In the genomic region with DNA sequence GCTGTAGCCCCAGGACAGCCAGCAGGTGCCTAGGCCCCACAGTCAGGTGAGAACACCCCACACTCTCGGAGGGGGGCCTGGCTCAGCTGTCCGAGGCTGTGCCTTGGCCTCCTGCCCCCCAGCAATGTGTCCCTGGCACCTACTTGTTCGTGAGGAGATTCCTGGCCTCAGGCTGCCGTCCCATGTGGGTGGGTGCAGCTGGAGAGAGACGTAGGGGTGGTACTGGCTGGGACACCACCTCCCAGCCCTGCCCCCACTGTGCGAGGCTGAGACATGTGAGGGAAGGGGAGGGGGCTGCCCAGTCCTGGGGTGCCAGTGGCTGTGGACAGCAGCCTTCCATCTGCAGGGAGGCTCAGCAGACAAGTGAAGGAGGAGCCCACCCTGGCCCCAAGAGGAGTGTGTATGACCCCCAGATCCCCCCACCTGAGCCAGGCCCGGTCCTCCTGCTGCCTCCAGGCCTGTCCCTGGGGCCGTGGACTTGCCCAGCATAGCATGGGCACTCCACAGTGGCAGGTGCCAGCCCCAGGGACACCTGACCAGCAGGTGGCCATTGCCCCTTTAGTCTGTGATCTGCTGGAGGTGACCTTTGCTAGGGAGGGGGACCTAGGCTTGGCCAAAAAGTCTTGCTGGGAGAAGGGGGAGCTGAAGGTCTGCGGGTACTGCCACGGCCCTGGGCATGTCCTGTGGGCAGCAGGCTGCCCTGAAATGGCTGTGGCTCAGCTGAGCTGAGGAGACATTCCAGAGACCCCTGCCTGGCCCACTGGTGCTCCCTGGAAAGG, we compare ENCODE assay signal across 31 cellular contexts. TPM values are rescaled to one million over a fixed set of nuclear protein-coding genes. Genes with fewer than 3 reads are reported as not detected.
DNase-seq lines count a peak whose midpoint lies in the region; ATAC-seq and TF ChIP-seq lines count a peak whose summit lies in the region.
"Had no signal": no experiment of that assay in that cellular context is flagged by ENCODE, and none has a peak within 500 bp of the region (broad histone marks: within the 10 kb centered on the region; RNA-seq: fewer than 3 reads in every experiment).

No MANE protein-coding gene starts in this region.

- peak overlapping the region; percentile 22 for H3K27ac Mint-ChIP-seq in stimulated activated memory B cell treated with anti-CD40 and anti-IgM and Interleukin-4, amounts not matched to agents 10 μg/mL and 1 μg/mL and 100 μg/mL, for 72 hours
- H3K27ac Mint-ChIP-seq: activated CD8-positive, alpha-beta memory T cell treated with anti-CD3 and anti-CD28 coated beads, Interleukin-2, amount 10 ng/mL, durations not matched to agents 7 days and 5 days; brain; nephron had no signal

- peaks cover 10% of the 10 kb centered on the region for H3K4me1 ChIP-seq in BLaER1
- peaks cover 0 to 30% (median 8%) of the 10 kb centered on the region in 4 donors for H3K4me1 ChIP-seq in Peyer's patch
- peaks cover 13% of the 10 kb centered on the region for H3K4me1 ChIP-seq in mesenchymal stem cell (ENCODE audit: control insufficient read depth, insufficient read depth, low read depth, low read length)
- H3K4me1 ChIP-seq: Caco-2, parathyroid adenoma had no signal

- peaks cover 28% of the 10 kb centered on the region for H3K4me1 Mint-ChIP-seq in stimulated activated memory B cell treated with anti-CD40 and anti-IgM and Interleukin-4, amounts not matched to agents 10 μg/mL and 1 μg/mL and 100 μg/mL, for 72 hours
- H3K4me1 Mint-ChIP-seq: brain had no signal

- no peaks in the 10 kb centered on the region for H3K79me1 ChIP-seq in mesenchymal stem cell (replicated peaks; ENCODE audit: low read length, poor library complexity, severe bottlenecking)

- H3K9ac ChIP-seq in BLaER1 (no peak overlapping the region), mesenchymal stem cell (ENCODE audit: low read length) (no peak overlapping the region)
- H3K9ac ChIP-seq: parathyroid adenoma had no signal

- H3K27ac ChIP-seq in BLaER1 (peak overlapping the region; percentile 41; the same call in 1 of the 2 replicates), Peyer's patch (peak overlapping the region in 3 of 4 donors; percentile 43 to 90 (median 84)), mesenchymal stem cell (ENCODE audit: low read length, poor library complexity, severe bottlenecking) (no peak overlapping the region)
- H3K27ac ChIP-seq: gastrocnemius medialis, parathyroid adenoma, PC-9, spleen, VCaP had no signal

- no peak overlapping the region for H3K14ac ChIP-seq in mesenchymal stem cell (ENCODE audit: low read length in 2 of 2)

- peak in 1 of 6 experiments; percentile 15 for TF ChIP-seq CTCF in Peyer's patch (IDR thresholded peaks at IDR 0.05)

- no peak overlapping the region for H3K4me3 Mint-ChIP-seq in stimulated activated memory B cell treated with anti-CD40 and anti-IgM and Interleukin-4, amounts not matched to agents 10 μg/mL and 1 μg/mL and 100 μg/mL, for 72 hours
- H3K4me3 Mint-ChIP-seq: activated CD8-positive, alpha-beta memory T cell treated with anti-CD3 and anti-CD28 coated beads, Interleukin-2, amount 10 ng/mL, durations not matched to agents 7 days and 5 days; activated naive CD4-positive, alpha-beta T cell treated with anti-CD3 and anti-CD28 coated beads for 36 hours; activated T-cell treated with anti-CD3 and anti-CD28 coated beads, Interleukin-2, amount 50 U/mL, for 4 hours; brain; nephron had no signal

- H4K8ac ChIP-seq in mesenchymal stem cell (ENCODE audit: low read length): no peak overlapping the region

- H3K9me3 ChIP-seq in BLaER1: peaks cover 16% of the 10 kb centered on the region
- H3K9me3 ChIP-seq in Peyer's patch: peaks cover 0 to 11% (median 0%) of the 10 kb centered on the region in 4 donors
- peaks cover 17% of the 10 kb centered on the region for H3K9me3 ChIP-seq in mesenchymal stem cell (ENCODE audit: control insufficient read depth, low read length)
- H3K9me3 ChIP-seq: Caco-2, gastrocnemius medialis had no signal

- no peak overlapping the region for H4K91ac ChIP-seq in mesenchymal stem cell (ENCODE audit: low read length)

- H3K23ac ChIP-seq in mesenchymal stem cell (ENCODE audit: low read length in 2 of 2): no peak overlapping the region

- H2BK120ac ChIP-seq in mesenchymal stem cell (ENCODE audit: low read depth, low read length): no peak overlapping the region

- H3K4me2 ChIP-seq in BLaER1: no peak overlapping the region
- no peak overlapping the region for H3K4me2 ChIP-seq in mesenchymal stem cell (ENCODE audit: low read length, poor library complexity, severe bottlenecking)
- H3K4me2 ChIP-seq: PC-9 had no signal

- no peak overlapping the region for H2AFZ ChIP-seq in mesenchymal stem cell (ENCODE audit: low read depth, low read length)
- H2AFZ ChIP-seq: parathyroid adenoma, PC-9 had no signal

- H2AK5ac ChIP-seq in mesenchymal stem cell (ENCODE audit: low read length, severe bottlenecking): no peak overlapping the region

- peaks cover 6% of the 10 kb centered on the region for H3K9me3 Mint-ChIP-seq in stimulated activated memory B cell treated with anti-CD40 and anti-IgM and Interleukin-4, amounts not matched to agents 10 μg/mL and 1 μg/mL and 100 μg/mL, for 72 hours

- no peaks in the 10 kb centered on the region for H3K27me3 ChIP-seq in BLaER1
- H3K27me3 ChIP-seq in Peyer's patch: no peaks in the 10 kb centered on the region
- H3K27me3 ChIP-seq in mesenchymal stem cell (ENCODE audit: control insufficient read depth in 1 of 2, insufficient read depth in 1 of 2, low read length in 2 of 2): peaks cover 13 to 22% of the 10 kb centered on the region in 2 experiments

- no peak for ATAC-seq in stimulated activated memory B cell treated with anti-CD40 and anti-IgM and Interleukin-4, amounts not matched to agents 10 μg/mL and 1 μg/mL and 100 μg/mL, for 72 hours
- ATAC-seq: activated CD8-positive, alpha-beta memory T cell treated with anti-CD3 and anti-CD28 coated beads, Interleukin-2, amount 10 ng/mL, durations not matched to agents 7 days and 5 days; activated T-cell treated with anti-CD3 and anti-CD28 coated beads, Interleukin-2, amount 50 U/mL, for 4 hours; gastrocnemius medialis; HepG2; right cardiac atrium had no signal

- H3K36me3 ChIP-seq in BLaER1: no peaks in the 10 kb centered on the region
- no peaks in the 10 kb centered on the region for H3K36me3 ChIP-seq in Peyer's patch
- no peaks in the 10 kb centered on the region for H3K36me3 ChIP-seq in mesenchymal stem cell (ENCODE audit: control insufficient read depth in 1 of 2, insufficient read depth in 2 of 2, low read depth in 1 of 2, low read length in 2 of 2)
- H3K36me3 ChIP-seq: gastrocnemius medialis, spleen, tibial nerve had no signal

- peak overlapping the region in 1 of 2 experiments; percentile 18 for H3K4ac ChIP-seq in mesenchymal stem cell (ENCODE audit: low read depth in 1 of 2, low read length in 2 of 2)

- no peak overlapping the region for H2BK12ac ChIP-seq in mesenchymal stem cell (ENCODE audit: low read length in 2 of 2)

- H3K27me3 Mint-ChIP-seq in stimulated activated memory B cell treated with anti-CD40 and anti-IgM and Interleukin-4, amounts not matched to agents 10 μg/mL and 1 μg/mL and 100 μg/mL, for 72 hours: peaks cover 13% of the 10 kb centered on the region

- 74% methylated on average over 10 of the region's 10 CpGs for WGBS in mesenchymal stem cell

- no peaks in the 10 kb centered on the region for H4K20me1 ChIP-seq in BLaER1

- no peak for TF ChIP-seq POLR2A in Peyer's patch (IDR thresholded peaks at IDR 0.05)

- H2BK5ac ChIP-seq in mesenchymal stem cell (ENCODE audit: low read depth, low read length, poor library complexity, severe bottlenecking): no peak overlapping the region

- no peak overlapping the region for H3K4me3 ChIP-seq in BLaER1
- no peak overlapping the region for H3K4me3 ChIP-seq in Peyer's patch
- H3K4me3 ChIP-seq in mesenchymal stem cell (ENCODE audit: insufficient read depth in 1 of 2, low read depth in 1 of 2, low read length in 2 of 2): peak overlapping the region in 1 of 2 experiments; percentile 10
- H3K4me3 ChIP-seq: gastrocnemius medialis, PC-9, spleen, tibial nerve had no signal

- peak overlapping the region; percentile 55 for H2BK15ac ChIP-seq in mesenchymal stem cell (ENCODE audit: low read depth, poor library complexity, severe bottlenecking)

- DNase-seq in Peyer's patch: peak in 2 of 3 donors; percentile 43 to 52
- no peak for DNase-seq in mesenchymal stem cell
- no peak for DNase-seq in NCI-H187 treated with DMSO at 0.1 percent for 48 hours (lab: John Stamatoyannopoulos, UW)
- no peak for DNase-seq in iPS-NIHi7 (ENCODE audit: extremely low spot score)
- DNase-seq in NCI-H510A (lab: John Stamatoyannopoulos, UW): no peak
- DNase-seq: activated CD4-positive, alpha-beta T cell treated with anti-CD3 and anti-CD28 coated beads, Interleukin-2, amount 50 U/mL, for 4 hours; activated naive CD4-positive, alpha-beta T cell treated with anti-CD3 and anti-CD28 coated beads for 36 hours; activated T-cell treated with anti-CD3 and anti-CD28 coated beads, Interleukin-2, amount 50 U/mL, for 4 hours; Caco-2; GDM1; HCEC 1CT; Karpas-422; NCI-H2029 treated with DMSO at 0.1 percent for 48 hours; NCI-H526; NK-92 treated with Interleukin-12 subunit alpha and Interleukin-12 subunit beta, amount 100 ng/mL, for 24 hours; SHP77 treated with DMSO at 0.1 percent for 48 hours; spleen; T1000 had no signal

- H3K18ac ChIP-seq in mesenchymal stem cell (ENCODE audit: low read depth in 1 of 2, low read length in 2 of 2): no peak overlapping the region

- H3K36me3 Mint-ChIP-seq in stimulated activated memory B cell treated with anti-CD40 and anti-IgM and Interleukin-4, amounts not matched to agents 10 μg/mL and 1 μg/mL and 100 μg/mL, for 72 hours: peaks cover 7% of the 10 kb centered on the region
- H3K36me3 Mint-ChIP-seq: activated CD8-positive, alpha-beta memory T cell treated with anti-CD3 and anti-CD28 coated beads, Interleukin-2, amount 10 ng/mL, durations not matched to agents 7 days and 5 days; brain had no signal

RNA-seq across cellular contexts. Expression of gene IL17REL, which starts 17.0 kb away (rescaled TPM):
- 1 to 10 TPM in 3 of 4 donors, not detected in 1; 1.1 to 2.3 (median 1.2) TPM for total RNA-seq in Peyer's patch
- polyA plus RNA-seq in mesenchymal stem cell (2013, experiment 1 of 2): 0.06 TPM
- 0.08 TPM for polyA plus RNA-seq in mesenchymal stem cell (2013, experiment 2 of 2)
- total RNA-seq: Caco-2, gastrocnemius medialis, HepG2, lung microvascular endothelial cell, PC-9, tibial nerve had no signal
- polyA plus RNA-seq: HepG2, right cardiac atrium had no signal

RNA-seq across cellular contexts. Expression of gene PIM3, which starts 35.0 kb away (rescaled TPM):
- 100 to 1,000 TPM in 2 of 4 donors, 10 to 100 TPM in 2; 66.2 to 142 (median 105) TPM for total RNA-seq in Peyer's patch
- polyA plus RNA-seq in mesenchymal stem cell (2013, experiment 1 of 2): 18.5 TPM
- 17.6 TPM for polyA plus RNA-seq in mesenchymal stem cell (2013, experiment 2 of 2)

Comparison
In these comparisons a context has a peak if more than half of its experiments do, and no peak if none do; other contexts are left out.
1. DNase-seq: peak in Peyer's patch (2 of 3); none in mesenchymal stem cell (single experiment), NCI-H187 treated with DMSO at 0.1 percent for 48 hours (single experiment), iPS-NIHi7 (single experiment) and NCI-H510A (single experiment).